Comparison of ENCODE assay signal across 19 cellular contexts in genomic region chr14:68748691-68749090, GRCh38.
"Had no signal": no experiment of that assay in that cellular context is flagged by ENCODE, and none has a peak within 500 bp of the region (broad histone marks: within the 10 kb centered on the region; RNA-seq: fewer than 3 reads in every experiment).

No MANE protein-coding gene starts in this region.

- H3K9ac ChIP-seq: parathyroid adenoma, SK-N-SH had no signal

- H3K79me2 ChIP-seq: parathyroid adenoma had no signal

- H2AFZ ChIP-seq: parathyroid adenoma had no signal

- H3K27me3 ChIP-seq: brain microvascular endothelial cell, esophagus muscularis mucosa, transverse colon had no signal

- H3K36me3 Mint-ChIP-seq: activated naive CD8-positive, alpha-beta T cell treated with anti-CD3 and anti-CD28 coated beads for 36 hours had no signal

- H3K9me3 ChIP-seq: esophagus muscularis mucosa, left lung, SK-N-SH, spleen, transverse colon had no signal

- H3K27ac ChIP-seq: brain microvascular endothelial cell, esophagus muscularis mucosa, left lung, parathyroid adenoma, spleen had no signal

- FAIRE-seq: TTC549 had no signal

- H3K4me2 ChIP-seq: SK-N-SH had no signal

- H3K4me3 Mint-ChIP-seq: activated naive CD8-positive, alpha-beta T cell treated with anti-CD3 and anti-CD28 coated beads for 36 hours; immature natural killer cell; neural crest cell had no signal

- DNase-seq: activated CD4-positive, alpha-beta T cell treated with anti-CD3 and anti-CD28 coated beads, Interleukin-2, amount 50 U/mL, for 4 hours; activated naive CD8-positive, alpha-beta T cell treated with anti-CD3 and anti-CD28 coated beads for 36 hours; activated T-cell treated with anti-CD3 and anti-CD28 coated beads, Interleukin-2, amount 50 U/mL, for 1 hour; brain microvascular endothelial cell; dermis blood vessel endothelial cell; foreskin fibroblast; glutamatergic neuron; immature natural killer cell; left lung; SK-N-SH; spleen; stimulated activated CD4-positive, alpha-beta T cell treated with anti-CD3 and anti-CD28 coated beads, Interleukin-2, amount 100 ng/mL, for 24 hours; stimulated activated naive CD4-positive, alpha-beta T cell; substantia nigra; transverse colon had no signal

- H3K36me3 ChIP-seq: brain microvascular endothelial cell, esophagus muscularis mucosa, left lung, spleen, transverse colon had no signal

- H3K4me3 ChIP-seq: esophagus muscularis mucosa, left lung, spleen, transverse colon had no signal

- H3K27me3 Mint-ChIP-seq: activated naive CD8-positive, alpha-beta T cell treated with anti-CD3 and anti-CD28 coated beads for 36 hours had no signal

- H3K9me3 Mint-ChIP-seq: activated naive CD8-positive, alpha-beta T cell treated with anti-CD3 and anti-CD28 coated beads for 36 hours; immature natural killer cell; neural crest cell had no signal

- H3K27ac Mint-ChIP-seq: activated naive CD8-positive, alpha-beta T cell treated with anti-CD3 and anti-CD28 coated beads for 36 hours; immature natural killer cell had no signal
